8 cellular contexts compared by ENCODE assay signal in the genomic region with DNA sequence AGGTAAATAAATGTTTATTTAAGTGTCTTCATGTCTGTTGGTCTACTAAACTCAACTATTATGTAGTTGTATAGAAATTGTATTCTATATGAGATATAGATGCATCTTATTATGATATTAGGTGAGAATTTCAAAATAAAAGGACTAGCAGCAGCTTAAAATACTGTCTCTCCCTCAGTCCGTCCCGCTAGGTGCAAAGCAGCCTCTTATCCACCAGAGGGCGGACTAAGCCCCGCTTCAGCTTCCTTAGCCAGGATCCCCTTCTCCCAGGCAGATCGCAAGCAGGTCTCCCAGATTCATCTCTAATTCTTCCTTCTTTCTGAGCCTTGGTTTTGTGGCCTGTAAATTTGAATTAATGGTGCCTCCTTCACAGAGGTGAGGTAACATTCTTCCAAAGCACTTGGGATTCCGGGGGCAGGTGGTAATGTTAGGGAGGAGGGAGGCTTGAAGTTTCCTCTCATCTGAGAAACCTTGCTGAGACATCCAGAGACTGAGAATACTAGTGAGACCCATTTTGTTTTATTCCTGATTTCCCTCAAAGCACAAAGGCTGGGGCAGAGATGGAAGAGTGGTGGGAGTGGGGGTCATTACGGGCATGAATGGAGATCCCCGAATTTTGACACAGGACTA. TPM values are rescaled to one million over a fixed set of nuclear protein-coding genes. Genes with fewer than 3 reads are reported as not detected.
DNase-seq lines count a peak whose midpoint lies in the region; ATAC-seq, FAIRE-seq and TF ChIP-seq lines count a peak whose summit lies in the region.

No MANE protein-coding gene starts in this region.

- CTCF ChIA-PET in A549 (lab: Yijun Ruan, JAX), result interaction anchor here (0.7 to 3.4 kb wide), 27 partner anchors 10 to 1514 kb away, joined by 3 to 23 read pairs (median 5); partner anchors contain the start of gene INSC

- TF ChIP-seq CTCF in A549 (IDR thresholded peaks at IDR 0.05) (peak; percentile 88), GM12874 (IDR thresholded peaks at IDR 0.05; ENCODE audit: insufficient read depth, low read depth, low read length) (peak; percentile 84), VCaP (conservative IDR thresholded peaks at IDR 0.05) (peak; percentile 95)

- no peaks in the 10 kb centered on the region for H3K4me1 ChIP-seq in A549

- H3K27ac ChIP-seq in A549, result no peak overlapping the region
- no peak overlapping the region for H3K27ac ChIP-seq in VCaP

- peak; percentile 57 to 65 for DNase-seq in A549 (ENCODE audit: low read depth in 1 of 2, low spot score in 1 of 2)
- DNase-seq in NCI-H1694 (lab: John Stamatoyannopoulos, UW), result peak; percentile 27
- DNase-seq in cerebellar cortex (ENCODE audit: low spot score), result peak; percentile 56
- DNase-seq in left colon, result peak; percentile 40 to 69
- peak; percentile 51 for DNase-seq in stimulated activated CD4-positive, alpha-beta T cell treated with anti-CD3 and anti-CD28 coated beads, Interleukin-4, amount 100 ng/mL, for 24 hours

- intact Hi-C loops in left colon (cut with DNase I, micrococcal nuclease), result loop anchor here (2.0 to 5.0 kb wide), 2 partner anchors 106 to 108 kb away; no protein-coding TSS in a partner anchor

- no peaks in the 10 kb centered on the region for H3K9me3 ChIP-seq in A549

- peak overlapping the region; percentile 19; the same call in 2 of the 3 replicates for H3K4me2 ChIP-seq in A549

- POLR2A ChIA-PET in A549 (lab: Yijun Ruan, JAX), result no interaction called here

- no peak for FAIRE-seq in A549 (lab: Jason Lieb, UNC)

- ATAC-seq in A549 (peak; percentile 93 to 98), HG02759 (IDR thresholded peaks at IDR 0.05; ENCODE audit: unreplicated experiment) (peak; percentile 87), left colon (peak; percentile 83)

- 6% methylated on average over 8 of the region's 8 CpGs for WGBS in A549 (ENCODE audit: missing lambda C conversion rate)

- no peak for TF ChIP-seq POLR2A in A549 (IDR thresholded peaks at IDR 0.05; ENCODE audit: low read length)

- TF ChIP-seq RAD21 in A549 (conservative IDR thresholded peaks at IDR 0.05 in 1 of 2, IDR thresholded peaks at IDR 0.05 in 1 of 2), result peak; percentile 80 to 81

- no peak for TF ChIP-seq EP300 in A549 (IDR thresholded peaks at IDR 0.05)

- no peak overlapping the region for H3K4me3 ChIP-seq in A549

TF ChIP-seq in A549, 52 proteins besides CTCF, POLR2A, EP300 and RAD21:
- TF ChIP-seq FOXS1 (CRISPR knock-in tag; IDR thresholded peaks at IDR 0.05), result no peak
- no peak for TF ChIP-seq SREBF2 (IDR thresholded peaks at IDR 0.05)
- TF ChIP-seq SMC3 (IDR thresholded peaks at IDR 0.05), result peak; percentile 91

RNA-seq across cellular contexts. Expression of gene INSC, which starts 13.5 kb away (rescaled TPM):
- polyA plus RNA-seq in A549 (2011; rRNA removed), result not detected in 2 replicates
- not detected in 2 replicates for polyA plus RNA-seq in A549 (2012; cell fraction: cytosol; rRNA removed)
- polyA plus RNA-seq in A549 (2012; cell fraction: nucleus; rRNA removed), result 0.07 TPM in 1 of 2 replicates, not detected in the other
- not detected in 3 replicates for polyA plus RNA-seq in A549 (2017; fragmentation: RNase III; extraction: RNeasy Plus Mini Kit Qiagen cat#74134 plus additional on column Dnase treatment)
- polyA minus RNA-seq in A549 (2011; rRNA and poly(A)+ RNA removed), result not detected in 2 replicates
- 1 to 10 TPM; 2.2 to 2.6 TPM for total RNA-seq in left colon

RNA-seq across cellular contexts. Expression of gene CALCB, which starts 27.8 kb away (rescaled TPM):
- polyA plus RNA-seq in A549 (2011; rRNA removed), result 0.38 and 0.39 TPM in 2 replicates
- polyA plus RNA-seq in A549 (2012; cell fraction: cytosol; rRNA removed), result 0.03 and 0.06 TPM in 2 replicates
- 0.02 TPM in 1 of 2 replicates, not detected in the other for polyA plus RNA-seq in A549 (2012; cell fraction: nucleus; rRNA removed)
- polyA plus RNA-seq in A549 (2017; fragmentation: RNase III; extraction: RNeasy Plus Mini Kit Qiagen cat#74134 plus additional on column Dnase treatment), result 0.08 TPM in 1 of 3 replicates, not detected in the others
- polyA minus RNA-seq in A549 (2011; rRNA and poly(A)+ RNA removed), result 0.19 TPM in 1 of 2 replicates, not detected in the other
- total RNA-seq in left colon, result under 1 TPM in 1 of 2 donors, not detected in 1; 0.21 TPM
